8 cellular contexts compared by ENCODE assay signal in genomic region chr4:185142911-185143595, GRCh38. TPM values are rescaled to one million over a fixed set of nuclear protein-coding genes. Genes with fewer than 3 reads are reported as not detected.
DNase-seq lines count a peak whose midpoint lies in the region; ATAC-seq and TF ChIP-seq lines count a peak whose summit lies in the region.

TSS of gene SLC25A4 (plus strand) at chr4:185143266. CDS start at chr4:185143373, 107 bp downstream.

- H3K4me3 ChIP-seq in HUES6 (ENCODE audit: low read depth, low read length) (peak within 1 kb of the TSS; percentile 85), fibroblast of the aortic adventitia (ENCODE audit: low read depth, low read length) (peak within 1 kb of the TSS; percentile 82), stomach (peak within 1 kb of the TSS; percentile 69 to 79 (median 74))

- TF ChIP-seq POLR2A in stomach (IDR thresholded peaks at IDR 0.05) = peak in 1 of 4 donors; percentile 65

- peak; percentile 22 for TF ChIP-seq EP300 in stomach (IDR thresholded peaks at IDR 0.05)

- 0% methylated on average over 14 to 87 of the region's 87 CpGs; no CpG with 5 or more reads in 1 of the 5 donors for WGBS in stomach, 5 donors

- H3K9ac ChIP-seq in HUES6 (ENCODE audit: low read length) = peak within 1 kb of the TSS; percentile 77

- DNase-seq in DMS153 treated with DMSO at 0.1 percent for 48 hours (lab: John Stamatoyannopoulos, UW; ENCODE audit: unreplicated experiment) = peak; percentile 61
- peak; percentile 85 for DNase-seq in RPMI8226
- peak; percentile 73 for DNase-seq in activated T-helper 9 cell treated with anti-CD3 and anti-CD28 coated beads, Interleukin-2, amount 50 U/mL, for 16 hours (ENCODE audit: low read depth)
- peak; percentile 53 for DNase-seq in fibroblast of the aortic adventitia (ENCODE audit: low read depth)
- DNase-seq in nephron progenitor cell = peak; percentile 89
- DNase-seq in stomach = peak; percentile 91

- no peak within 1 kb of the TSS for H3K27ac Mint-ChIP-seq in nephron progenitor cell

- peak; percentile 95 for ATAC-seq in GM21381 (IDR thresholded peaks at IDR 0.05; ENCODE audit: unreplicated experiment)

- intact Hi-C loops in stomach (cut with DNase I; ENCODE audit: low total_unique reads) = no loop called here

- H3K4me1 Mint-ChIP-seq in nephron progenitor cell = peaks cover 23% of the 10 kb centered on the region

- H3K4me1 ChIP-seq in HUES6 (ENCODE audit: control insufficient read depth, insufficient read depth, low read length) (peaks cover 8% of the 10 kb centered on the region; the same call in 1 of the 2 replicates), stomach (peaks cover 9 to 40% (median 26%) of the 10 kb centered on the region in 4 donors)

- H3K27me3 ChIP-seq in HUES6 (ENCODE audit: control insufficient read depth, insufficient read depth, low read length) = peaks cover 6% of the 10 kb centered on the region; the same call in 1 of the 2 replicates
- H3K27me3 ChIP-seq in stomach = peaks cover 0 to 7% (median 0%) of the 10 kb centered on the region in 3 donors

- H3K27ac ChIP-seq in HUES6 (ENCODE audit: low read depth, low read length) = peak within 1 kb of the TSS; percentile 22; the same call in 1 of the 2 replicates
- H3K27ac ChIP-seq in stomach = peak within 1 kb of the TSS; percentile 80 to 96 (median 87)

- H3K36me3 Mint-ChIP-seq in nephron progenitor cell (ENCODE audit: low read depth) = peaks cover 18% of the 10 kb centered on the region

- peaks cover 16% of the 10 kb centered on the region for H3K36me3 ChIP-seq in HUES6 (ENCODE audit: control insufficient read depth, insufficient read depth, low read length)
- H3K36me3 ChIP-seq in stomach = peaks cover 7 to 20% (median 18%) of the 10 kb centered on the region in 4 donors

- H3K9me3 ChIP-seq in HUES6 (ENCODE audit: control insufficient read depth, insufficient read depth, low read depth, low read length) (no peaks in the 10 kb centered on the region), stomach (no peaks in the 10 kb centered on the region)

- H3K27me3 Mint-ChIP-seq in nephron progenitor cell (ENCODE audit: low read depth, poor library complexity) = peaks cover 35% of the 10 kb centered on the region

- peak; percentile 28 for TF ChIP-seq CTCF in fibroblast of the aortic adventitia (IDR thresholded peaks at IDR 0.05; ENCODE audit: insufficient read depth, low read length)
- peak; percentile 35 for TF ChIP-seq CTCF in nephron progenitor cell (IDR thresholded peaks at IDR 0.05)
- peak in 5 of 7 experiments; percentile 13 to 61 (median 27) for TF ChIP-seq CTCF in stomach (IDR thresholded peaks at IDR 0.05)

- H3K9me3 Mint-ChIP-seq in nephron progenitor cell = no peaks in the 10 kb centered on the region

- H3K4me3 Mint-ChIP-seq in nephron progenitor cell = peak within 1 kb of the TSS; percentile 90

RNA-seq across cellular contexts. Expression of gene SLC25A4, which starts in this region (rescaled TPM):
- 4.3 and 10.8 TPM in 2 replicates for total RNA-seq in fibroblast of the aortic adventitia (ENCODE audit: low replicate concordance)
- total RNA-seq in stomach = 100 to 1,000 TPM in 1 of 5 donors, 10 to 100 TPM in 4; 10.7 to 140 (median 36.5) TPM
- polyA plus RNA-seq in stomach = 10 to 100 TPM; 39.9 to 46.4 (median 46.3) TPM

Comparison
In these comparisons a context has a peak if more than half of its experiments do, and no peak if none do; other contexts are left out.
1. Peak in every context shown above with its lines: DNase-seq, ATAC-seq, H3K4me3 ChIP-seq and H3K27ac ChIP-seq.